14 cellular contexts compared by ENCODE assay signal in genomic region chr15:79130535-79131130, GRCh38. TPM values are rescaled to one million over a fixed set of nuclear protein-coding genes. Genes with fewer than 3 reads are reported as not detected.
DNase-seq lines count a peak whose midpoint lies in the region; ATAC-seq and TF ChIP-seq lines count a peak whose summit lies in the region.
"Had no signal": no experiment of that assay in that cellular context is flagged by ENCODE, and none has a peak within 500 bp of the region (broad histone marks: within the 10 kb centered on the region; RNA-seq: fewer than 3 reads in every experiment).

No MANE protein-coding gene starts in this region.

- no peak overlapping the region for H3K56ac ChIP-seq in mesendoderm (ENCODE audit: low read length)

- no peak overlapping the region for H2BK5ac ChIP-seq in mesendoderm (ENCODE audit: low read length)

- TF ChIP-seq CTCF in GM12873 (IDR thresholded peaks at IDR 0.05; ENCODE audit: insufficient read depth, low read depth, low read length, missing control alignments), result peak; percentile 43
- TF ChIP-seq CTCF in brain microvascular endothelial cell (IDR thresholded peaks at IDR 0.05; ENCODE audit: low read depth, low read length, missing control alignments), result peak; percentile 30

- H3K27me3 ChIP-seq in Karpas-422 (ENCODE audit: low read length) (no peaks in the 10 kb centered on the region; the same call in 1 of the 2 replicates), brain microvascular endothelial cell (replicated peaks) (no peaks in the 10 kb centered on the region), mesendoderm (ENCODE audit: insufficient read depth, low read length, poor library complexity) (no peaks in the 10 kb centered on the region)

- H3K9me3 ChIP-seq in Karpas-422 (ENCODE audit: low read length), result no peaks in the 10 kb centered on the region
- H3K9me3 ChIP-seq: left lung had no signal

- H2AFZ ChIP-seq in Karpas-422 (ENCODE audit: low read length), result no peak overlapping the region

- no peaks in the 10 kb centered on the region for H3K79me2 ChIP-seq in Karpas-422 (ENCODE audit: low read length)
- no peaks in the 10 kb centered on the region for H3K79me2 ChIP-seq in mesendoderm (ENCODE audit: control insufficient read depth, insufficient read depth, low read length)

- no peak overlapping the region for H3K23ac ChIP-seq in mesendoderm (ENCODE audit: low read length)

- H3K4ac ChIP-seq in mesendoderm (ENCODE audit: low read depth, low read length), result no peak overlapping the region

- no peaks in the 10 kb centered on the region for H4K20me1 ChIP-seq in Karpas-422 (ENCODE audit: insufficient read depth, low read depth, low read length)

- in situ Hi-C loops in brain microvascular endothelial cell (cut with HindIII; ENCODE audit: low pct_ligation_motif_present, low sequenced_read_pairs), result no loop called here

- H3K79me1 ChIP-seq in mesendoderm (ENCODE audit: low read length), result no peaks in the 10 kb centered on the region

- no peak overlapping the region for H2BK120ac ChIP-seq in mesendoderm (ENCODE audit: low read depth, low read length)

- no peak overlapping the region for H4K5ac ChIP-seq in mesendoderm (ENCODE audit: low read length)

- H2AK5ac ChIP-seq in mesendoderm (ENCODE audit: low read length), result no peak overlapping the region

- no peak overlapping the region for H3K9ac ChIP-seq in Karpas-422 (ENCODE audit: low read length)
- no peak overlapping the region for H3K9ac ChIP-seq in mesendoderm (ENCODE audit: low read length)

- DNase-seq in Karpas-422, result peak; percentile 77
- no peak for DNase-seq in brain microvascular endothelial cell
- DNase-seq in mesendoderm, result peak; percentile 38
- no peak for DNase-seq in midbrain (lab: John Stamatoyannopoulos, UW)
- no peak for DNase-seq in stimulated activated CD4-positive, alpha-beta T cell treated with anti-CD3 and anti-CD28 coated beads, Interleukin-4, amount 100 ng/mL, for 1 hour
- DNase-seq: CD4-positive, CD25-positive, alpha-beta regulatory T cell; GDM1; heart right ventricle; left lung; NCI-H1105; NCI-H510A; nephron progenitor cell had no signal

- no peak overlapping the region for H3K18ac ChIP-seq in mesendoderm (ENCODE audit: low read length)

- no CpG with 5 or more reads among the region's 4 CpGs for WGBS in mesendoderm (ENCODE audit: extremely low coverage, insufficient coverage, low lambda C conversion rate)

- no peak overlapping the region for H4K8ac ChIP-seq in mesendoderm (ENCODE audit: low read depth, low read length)

- H3K4me2 ChIP-seq in Karpas-422 (ENCODE audit: low read depth, low read length, poor library complexity, severe bottlenecking), result no peak overlapping the region
- no peak overlapping the region for H3K4me2 ChIP-seq in mesendoderm (ENCODE audit: low read length)

- H3K9me2 ChIP-seq in Karpas-422 (replicated peaks; ENCODE audit: insufficient read depth, low read length), result no peaks in the 10 kb centered on the region

- H3K36me3 ChIP-seq in Karpas-422 (ENCODE audit: insufficient read depth, low read length), result no peaks in the 10 kb centered on the region
- no peaks in the 10 kb centered on the region for H3K36me3 ChIP-seq in brain microvascular endothelial cell (replicated peaks)
- no peaks in the 10 kb centered on the region for H3K36me3 ChIP-seq in mesendoderm (ENCODE audit: control insufficient read depth, insufficient read depth, low read length)
- H3K36me3 ChIP-seq: heart right ventricle, left lung had no signal

- H3K4me3 ChIP-seq in Karpas-422 (ENCODE audit: low read length) (no peak overlapping the region), brain microvascular endothelial cell (ENCODE audit: low read depth, low read length) (no peak overlapping the region), mesendoderm (ENCODE audit: low read length) (no peak overlapping the region)
- H3K4me3 ChIP-seq: heart right ventricle, left lung had no signal

- no peak for ATAC-seq in GM21390 (IDR thresholded peaks at IDR 0.05; ENCODE audit: unreplicated experiment)
- ATAC-seq: heart right ventricle, left lung had no signal

- H3K27ac ChIP-seq in Karpas-422 (ENCODE audit: low read length), result no peak overlapping the region
- no peak overlapping the region for H3K27ac ChIP-seq in brain microvascular endothelial cell
- H3K27ac ChIP-seq in mesendoderm (ENCODE audit: low read depth, low read length), result no peak overlapping the region
- H3K27ac ChIP-seq: heart right ventricle, left lung had no signal

- peaks cover 10% of the 10 kb centered on the region for H3K4me1 ChIP-seq in Karpas-422 (ENCODE audit: low read length)
- no peaks in the 10 kb centered on the region for H3K4me1 ChIP-seq in mesendoderm (ENCODE audit: control insufficient read depth, low read depth, low read length)
- H3K4me1 ChIP-seq: heart right ventricle, left lung had no signal

- no peak overlapping the region for H2BK15ac ChIP-seq in mesendoderm (replicated peaks; ENCODE audit: low read depth)

RNA-seq across cellular contexts. Expression of gene RASGRF1, which starts 40.1 kb away (rescaled TPM):
- total RNA-seq in Karpas-422 (2014; rRNA removed; shearing (Covaris generic); ENCODE audit: low replicate concordance), result 3.6 and 10.5 TPM in 2 replicates
- polyA plus RNA-seq in mesendoderm (2013, experiment 1 of 2), result 0.15 TPM
- polyA plus RNA-seq in mesendoderm (2013, experiment 2 of 2), result 0.14 TPM
- total RNA-seq: CD4-positive, CD25-positive, alpha-beta regulatory T cell had no signal
- polyA plus RNA-seq: CD4-positive, CD25-positive, alpha-beta regulatory T cell had no signal

Comparison
In these comparisons a context has a peak if more than half of its experiments do, and no peak if none do; other contexts are left out.
1. DNase-seq: peak in Karpas-422 (single experiment) and mesendoderm (single experiment); none in brain microvascular endothelial cell (single experiment), midbrain (single experiment) and stimulated activated CD4-positive, alpha-beta T cell treated with anti-CD3 and anti-CD28 coated beads, Interleukin-4, amount 100 ng/mL, for 1 hour (single experiment).